ENCODE assay signal across 1 cellular context in the genomic region with DNA sequence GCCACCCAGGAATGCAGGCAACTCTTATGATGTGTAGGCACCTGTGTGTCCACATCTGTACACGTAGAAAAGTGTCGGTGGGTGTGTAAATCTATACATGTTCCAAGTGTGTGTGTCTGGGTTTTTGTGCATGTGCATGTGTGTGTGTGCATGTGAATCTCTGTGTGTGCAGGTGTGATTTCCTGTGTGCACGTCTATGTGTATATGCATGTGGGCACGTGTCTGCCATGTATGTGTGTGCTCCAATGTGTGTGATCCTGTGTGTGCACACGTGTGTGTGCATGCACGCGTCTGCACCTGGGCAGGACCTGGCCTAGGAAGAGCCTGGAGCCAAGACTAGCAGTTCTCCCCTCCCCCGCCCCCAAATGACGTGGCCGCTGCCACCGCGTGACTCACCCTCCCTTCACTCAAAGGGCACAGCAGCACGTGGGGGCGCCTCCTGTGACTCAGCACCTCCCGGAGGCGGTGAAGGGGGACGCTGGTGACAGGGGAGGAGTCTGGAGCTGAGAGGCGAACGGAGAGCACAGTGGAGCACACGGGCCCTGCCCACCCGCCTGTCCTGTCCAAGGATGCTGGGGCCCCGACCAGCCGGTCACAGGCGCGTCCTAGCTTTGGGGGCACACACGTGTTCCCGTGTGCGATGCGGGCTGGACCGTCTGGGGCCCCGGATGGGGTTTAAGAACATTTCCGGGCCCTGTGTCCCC.
TF ChIP-seq lines count a peak whose summit lies in the region.

No MANE protein-coding gene starts in this region.

TF ChIP-seq in HepG2, 621 proteins besides CTCF, POLR2A, EP300 and RAD21 (continued from another document and continues in another):
- TF ChIP-seq, protein P1, sequence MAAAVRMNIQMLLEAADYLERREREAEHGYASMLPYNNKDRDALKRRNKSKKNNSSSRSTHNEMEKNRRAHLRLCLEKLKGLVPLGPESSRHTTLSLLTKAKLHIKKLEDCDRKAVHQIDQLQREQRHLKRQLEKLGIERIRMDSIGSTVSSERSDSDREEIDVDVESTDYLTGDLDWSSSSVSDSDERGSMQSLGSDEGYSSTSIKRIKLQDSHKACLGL (CRISPR knock-in tag; IDR thresholded peaks at IDR 0.05), result 0 out of 2 replicates have a peak, but pooled peaks have one; percentile 22
- TF ChIP-seq BRD4 (CRISPR knock-in tag; IDR thresholded peaks at IDR 0.05) (peak; percentile 75; the same call in 1 of the 2 replicates), MTA1 (CRISPR knock-in tag; IDR thresholded peaks at IDR 0.05; ENCODE audit: borderline replicate concordance) (peak; percentile 81), FOXA3 (CRISPR knock-in tag; IDR thresholded peaks at IDR 0.05) (peak; percentile 81), KAT8 (CRISPR knock-in tag; IDR thresholded peaks at IDR 0.05) (peak; percentile 72; the same call in 1 of the 2 replicates), ZNF460 (CRISPR knock-in tag; IDR thresholded peaks at IDR 0.05; ENCODE audit: borderline replicate concordance) (peak; percentile 34; the same call in 1 of the 2 replicates), ZNF101 (CRISPR knock-in tag; IDR thresholded peaks at IDR 0.05; ENCODE audit: borderline replicate concordance, low read depth) (0 out of 2 replicates have a peak, but pooled peaks have one; percentile 33), EED (CRISPR knock-in tag; IDR thresholded peaks at IDR 0.05) (0 out of 2 replicates have a peak, but pooled peaks have one; percentile 11), NFYC (CRISPR knock-in tag; IDR thresholded peaks at IDR 0.05) (peak; percentile 49; the same call in 1 of the 2 replicates), ZNF629 (CRISPR knock-in tag; conservative IDR thresholded peaks at IDR 0.05) (0 out of 2 replicates have a peak, but pooled peaks have one; percentile 20), ZBTB7A (CRISPR knock-in tag; IDR thresholded peaks at IDR 0.05) (no peak; the same call in none of the 2 replicates), ZNF3 (CRISPR knock-in tag; IDR thresholded peaks at IDR 0.05) (0 out of 2 replicates have a peak, but pooled peaks have one; percentile 42), RCOR2 (CRISPR knock-in tag; IDR thresholded peaks at IDR 0.05) (0 out of 2 replicates have a peak, but pooled peaks have one; percentile 39), ATM (IDR thresholded peaks at IDR 0.05; ENCODE audit: borderline replicate concordance) (no peak), GFI1 (CRISPR knock-in tag; IDR thresholded peaks at IDR 0.05; ENCODE audit: borderline replicate concordance) (peak; percentile 41; the same call in 1 of the 2 replicates), DNMT1 (CRISPR knock-in tag; IDR thresholded peaks at IDR 0.05) (no peak), ZC3H13 (CRISPR knock-in tag; IDR thresholded peaks at IDR 0.05) (peak; percentile 91), MIER3 (CRISPR knock-in tag; IDR thresholded peaks at IDR 0.05; ENCODE audit: borderline replicate concordance) (peak; percentile 94), ZNF709 (CRISPR knock-in tag; IDR thresholded peaks at IDR 0.05) (peak; percentile 25; the same call in 1 of the 2 replicates), ZBTB7B (CRISPR knock-in tag; IDR thresholded peaks at IDR 0.05) (peak; percentile 73; the same call in 1 of the 2 replicates), ZNF296 (CRISPR knock-in tag; conservative IDR thresholded peaks at IDR 0.05) (no peak), DNMT3B (CRISPR knock-in tag; conservative IDR thresholded peaks at IDR 0.05) (peak; percentile 91; the same call in 1 of the 2 replicates), RNF2 (conservative IDR thresholded peaks at IDR 0.05; ENCODE audit: low read depth) (peak; percentile 82), BRCA1 (CRISPR knock-in tag; IDR thresholded peaks at IDR 0.05) (no peak; the same call in 1 of the 2 replicates), XBP1 (CRISPR knock-in tag; IDR thresholded peaks at IDR 0.05) (0 out of 2 replicates have a peak, but pooled peaks have one; percentile 71), KDM6A (CRISPR knock-in tag; IDR thresholded peaks at IDR 0.05; ENCODE audit: low read depth) (peak; percentile 48; the same call in 1 of the 2 replicates), YEATS2 (CRISPR knock-in tag; IDR thresholded peaks at IDR 0.05; ENCODE audit: borderline replicate concordance) (peak; percentile 91), TEAD3 (CRISPR knock-in tag; optimal IDR thresholded peaks at IDR 0.05; ENCODE audit: borderline replicate concordance) (peak; percentile 69)
- TF ChIP-seq, protein P2, sequence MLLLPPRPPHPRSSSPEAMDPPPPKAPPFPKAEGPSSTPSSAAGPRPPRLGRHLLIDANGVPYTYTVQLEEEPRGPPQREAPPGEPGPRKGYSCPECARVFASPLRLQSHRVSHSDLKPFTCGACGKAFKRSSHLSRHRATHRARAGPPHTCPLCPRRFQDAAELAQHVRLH (CRISPR knock-in tag; IDR thresholded peaks at IDR 0.05; ENCODE audit: borderline replicate concordance, low read depth), result peak; percentile 93
- TF ChIP-seq, protein P3, sequence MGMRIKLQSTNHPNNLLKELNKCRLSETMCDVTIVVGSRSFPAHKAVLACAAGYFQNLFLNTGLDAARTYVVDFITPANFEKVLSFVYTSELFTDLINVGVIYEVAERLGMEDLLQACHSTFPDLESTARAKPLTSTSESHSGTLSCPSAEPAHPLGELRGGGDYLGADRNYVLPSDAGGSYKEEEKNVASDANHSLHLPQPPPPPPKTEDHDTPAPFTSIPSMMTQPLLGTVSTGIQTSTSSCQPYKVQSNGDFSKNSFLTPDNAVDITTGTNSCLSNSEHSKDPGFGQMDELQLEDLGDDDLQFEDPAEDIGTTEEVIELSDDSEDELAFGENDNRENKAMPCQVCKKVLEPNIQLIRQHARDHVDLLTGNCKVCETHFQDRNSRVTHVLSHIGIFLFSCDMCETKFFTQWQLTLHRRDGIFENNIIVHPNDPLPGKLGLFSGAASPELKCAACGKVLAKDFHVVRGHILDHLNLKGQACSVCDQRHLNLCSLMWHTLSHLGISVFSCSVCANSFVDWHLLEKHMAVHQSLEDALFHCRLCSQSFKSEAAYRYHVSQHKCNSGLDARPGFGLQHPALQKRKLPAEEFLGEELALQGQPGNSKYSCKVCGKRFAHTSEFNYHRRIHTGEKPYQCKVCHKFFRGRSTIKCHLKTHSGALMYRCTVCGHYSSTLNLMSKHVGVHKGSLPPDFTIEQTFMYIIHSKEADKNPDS (CRISPR knock-in tag; IDR thresholded peaks at IDR 0.05), result 0 out of 2 replicates have a peak, but pooled peaks have one; percentile 44
- TF ChIP-seq, protein P4, sequence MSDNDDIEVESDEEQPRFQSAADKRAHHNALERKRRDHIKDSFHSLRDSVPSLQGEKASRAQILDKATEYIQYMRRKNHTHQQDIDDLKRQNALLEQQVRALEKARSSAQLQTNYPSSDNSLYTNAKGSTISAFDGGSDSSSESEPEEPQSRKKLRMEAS (IDR thresholded peaks at IDR 0.05), result peak; percentile 99
- TF ChIP-seq, protein P5, sequence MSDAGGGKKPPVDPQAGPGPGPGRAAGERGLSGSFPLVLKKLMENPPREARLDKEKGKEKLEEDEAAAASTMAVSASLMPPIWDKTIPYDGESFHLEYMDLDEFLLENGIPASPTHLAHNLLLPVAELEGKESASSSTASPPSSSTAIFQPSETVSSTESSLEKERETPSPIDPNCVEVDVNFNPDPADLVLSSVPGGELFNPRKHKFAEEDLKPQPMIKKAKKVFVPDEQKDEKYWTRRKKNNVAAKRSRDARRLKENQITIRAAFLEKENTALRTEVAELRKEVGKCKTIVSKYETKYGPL (CRISPR knock-in tag; IDR thresholded peaks at IDR 0.05), result peak; percentile 23; the same call in 1 of the 2 replicates
- TF ChIP-seq, protein P6, sequence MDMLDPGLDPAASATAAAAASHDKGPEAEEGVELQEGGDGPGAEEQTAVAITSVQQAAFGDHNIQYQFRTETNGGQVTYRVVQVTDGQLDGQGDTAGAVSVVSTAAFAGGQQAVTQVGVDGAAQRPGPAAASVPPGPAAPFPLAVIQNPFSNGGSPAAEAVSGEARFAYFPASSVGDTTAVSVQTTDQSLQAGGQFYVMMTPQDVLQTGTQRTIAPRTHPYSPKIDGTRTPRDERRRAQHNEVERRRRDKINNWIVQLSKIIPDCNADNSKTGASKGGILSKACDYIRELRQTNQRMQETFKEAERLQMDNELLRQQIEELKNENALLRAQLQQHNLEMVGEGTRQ (IDR thresholded peaks at IDR 0.05; ENCODE audit: low read depth, low read length), result peak; percentile 90
- TF ChIP-seq, protein P6 (CRISPR knock-in tag; IDR thresholded peaks at IDR 0.05; ENCODE audit: borderline replicate concordance), result peak; percentile 89; the same call in 1 of the 2 replicates
- TF ChIP-seq, protein P7, sequence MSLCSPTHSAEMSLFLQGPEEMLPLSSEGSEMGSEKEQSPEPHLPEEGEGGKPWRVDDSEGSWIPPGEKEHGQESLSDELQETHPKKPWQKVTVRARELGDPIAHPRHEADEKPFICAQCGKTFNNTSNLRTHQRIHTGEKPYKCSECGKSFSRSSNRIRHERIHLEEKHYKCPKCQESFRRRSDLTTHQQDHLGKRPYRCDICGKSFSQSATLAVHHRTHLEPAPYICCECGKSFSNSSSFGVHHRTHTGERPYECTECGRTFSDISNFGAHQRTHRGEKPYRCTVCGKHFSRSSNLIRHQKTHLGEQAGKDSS (CRISPR knock-in tag; IDR thresholded peaks at IDR 0.05; ENCODE audit: borderline replicate concordance, low read depth), result peak; percentile 95
- TF ChIP-seq, protein P8, sequence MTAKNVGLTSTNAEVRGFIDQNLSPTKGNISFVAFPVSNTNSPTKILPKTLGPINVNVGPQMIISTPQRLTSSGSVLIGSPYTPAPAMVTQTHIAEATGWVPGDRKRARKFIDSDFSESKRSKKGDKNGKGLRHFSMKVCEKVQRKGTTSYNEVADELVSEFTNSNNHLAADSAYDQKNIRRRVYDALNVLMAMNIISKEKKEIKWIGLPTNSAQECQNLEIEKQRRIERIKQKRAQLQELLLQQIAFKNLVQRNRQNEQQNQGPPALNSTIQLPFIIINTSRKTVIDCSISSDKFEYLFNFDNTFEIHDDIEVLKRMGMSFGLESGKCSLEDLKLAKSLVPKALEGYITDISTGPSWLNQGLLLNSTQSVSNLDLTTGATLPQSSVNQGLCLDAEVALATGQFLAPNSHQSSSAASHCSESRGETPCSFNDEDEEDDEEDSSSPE (CRISPR knock-in tag; IDR thresholded peaks at IDR 0.05), result peak; percentile 86
- TF ChIP-seq, protein P9, sequence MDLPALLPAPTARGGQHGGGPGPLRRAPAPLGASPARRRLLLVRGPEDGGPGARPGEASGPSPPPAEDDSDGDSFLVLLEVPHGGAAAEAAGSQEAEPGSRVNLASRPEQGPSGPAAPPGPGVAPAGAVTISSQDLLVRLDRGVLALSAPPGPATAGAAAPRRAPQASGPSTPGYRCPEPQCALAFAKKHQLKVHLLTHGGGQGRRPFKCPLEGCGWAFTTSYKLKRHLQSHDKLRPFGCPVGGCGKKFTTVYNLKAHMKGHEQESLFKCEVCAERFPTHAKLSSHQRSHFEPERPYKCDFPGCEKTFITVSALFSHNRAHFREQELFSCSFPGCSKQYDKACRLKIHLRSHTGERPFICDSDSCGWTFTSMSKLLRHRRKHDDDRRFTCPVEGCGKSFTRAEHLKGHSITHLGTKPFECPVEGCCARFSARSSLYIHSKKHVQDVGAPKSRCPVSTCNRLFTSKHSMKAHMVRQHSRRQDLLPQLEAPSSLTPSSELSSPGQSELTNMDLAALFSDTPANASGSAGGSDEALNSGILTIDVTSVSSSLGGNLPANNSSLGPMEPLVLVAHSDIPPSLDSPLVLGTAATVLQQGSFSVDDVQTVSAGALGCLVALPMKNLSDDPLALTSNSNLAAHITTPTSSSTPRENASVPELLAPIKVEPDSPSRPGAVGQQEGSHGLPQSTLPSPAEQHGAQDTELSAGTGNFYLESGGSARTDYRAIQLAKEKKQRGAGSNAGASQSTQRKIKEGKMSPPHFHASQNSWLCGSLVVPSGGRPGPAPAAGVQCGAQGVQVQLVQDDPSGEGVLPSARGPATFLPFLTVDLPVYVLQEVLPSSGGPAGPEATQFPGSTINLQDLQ (CRISPR knock-in tag; IDR thresholded peaks at IDR 0.05), result 0 out of 2 replicates have a peak, but pooled peaks have one; percentile 19
- TF ChIP-seq, protein P10, sequence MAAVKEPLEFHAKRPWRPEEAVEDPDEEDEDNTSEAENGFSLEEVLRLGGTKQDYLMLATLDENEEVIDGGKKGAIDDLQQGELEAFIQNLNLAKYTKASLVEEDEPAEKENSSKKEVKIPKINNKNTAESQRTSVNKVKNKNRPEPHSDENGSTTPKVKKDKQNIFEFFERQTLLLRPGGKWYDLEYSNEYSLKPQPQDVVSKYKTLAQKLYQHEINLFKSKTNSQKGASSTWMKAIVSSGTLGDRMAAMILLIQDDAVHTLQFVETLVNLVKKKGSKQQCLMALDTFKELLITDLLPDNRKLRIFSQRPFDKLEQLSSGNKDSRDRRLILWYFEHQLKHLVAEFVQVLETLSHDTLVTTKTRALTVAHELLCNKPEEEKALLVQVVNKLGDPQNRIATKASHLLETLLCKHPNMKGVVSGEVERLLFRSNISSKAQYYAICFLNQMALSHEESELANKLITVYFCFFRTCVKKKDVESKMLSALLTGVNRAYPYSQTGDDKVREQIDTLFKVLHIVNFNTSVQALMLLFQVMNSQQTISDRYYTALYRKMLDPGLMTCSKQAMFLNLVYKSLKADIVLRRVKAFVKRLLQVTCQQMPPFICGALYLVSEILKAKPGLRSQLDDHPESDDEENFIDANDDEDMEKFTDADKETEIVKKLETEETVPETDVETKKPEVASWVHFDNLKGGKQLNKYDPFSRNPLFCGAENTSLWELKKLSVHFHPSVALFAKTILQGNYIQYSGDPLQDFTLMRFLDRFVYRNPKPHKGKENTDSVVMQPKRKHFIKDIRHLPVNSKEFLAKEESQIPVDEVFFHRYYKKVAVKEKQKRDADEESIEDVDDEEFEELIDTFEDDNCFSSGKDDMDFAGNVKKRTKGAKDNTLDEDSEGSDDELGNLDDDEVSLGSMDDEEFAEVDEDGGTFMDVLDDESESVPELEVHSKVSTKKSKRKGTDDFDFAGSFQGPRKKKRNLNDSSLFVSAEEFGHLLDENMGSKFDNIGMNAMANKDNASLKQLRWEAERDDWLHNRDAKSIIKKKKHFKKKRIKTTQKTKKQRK (IDR thresholded peaks at IDR 0.05; ENCODE audit: low read length), result no peak
- TF ChIP-seq, protein P11, sequence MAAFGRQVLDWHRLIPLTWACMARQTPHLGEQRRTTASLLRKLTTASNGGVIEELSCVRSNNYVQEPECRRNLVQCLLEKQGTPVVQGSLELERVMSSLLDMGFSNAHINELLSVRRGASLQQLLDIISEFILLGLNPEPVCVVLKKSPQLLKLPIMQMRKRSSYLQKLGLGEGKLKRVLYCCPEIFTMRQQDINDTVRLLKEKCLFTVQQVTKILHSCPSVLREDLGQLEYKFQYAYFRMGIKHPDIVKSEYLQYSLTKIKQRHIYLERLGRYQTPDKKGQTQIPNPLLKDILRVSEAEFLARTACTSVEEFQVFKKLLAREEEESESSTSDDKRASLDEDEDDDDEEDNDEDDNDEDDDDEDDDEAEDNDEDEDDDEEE (CRISPR knock-in tag; IDR thresholded peaks at IDR 0.05), result peak; percentile 48
